ENCODE assay signal across 21 cellular contexts in genomic region chr5:81657386-81657785, GRCh38.
DNase-seq lines count a peak whose midpoint lies in the region; ATAC-seq, FAIRE-seq and TF ChIP-seq lines count a peak whose summit lies in the region.
"Had no signal": no experiment of that assay in that cellular context is flagged by ENCODE, and none has a peak within 500 bp of the region (broad histone marks: within the 10 kb centered on the region; RNA-seq: fewer than 3 reads in every experiment).

No MANE protein-coding gene starts in this region.

- no peak for FAIRE-seq in HTR-8/SVneo (lab: Jason Lieb, UNC)
- FAIRE-seq: astrocyte had no signal

- H3K9ac ChIP-seq in PC-3 (ENCODE audit: low read length), result no peak overlapping the region
- H3K9ac ChIP-seq: neural progenitor cell had no signal

- H3K9me2 ChIP-seq in PC-3 (replicated peaks; ENCODE audit: low read length), result no peaks in the 10 kb centered on the region

- peaks cover 8% of the 10 kb centered on the region for H3K36me3 Mint-ChIP-seq in MCF 10A (ENCODE audit: insufficient read depth, unreplicated experiment)

- no peaks in the 10 kb centered on the region for H3K9me3 Mint-ChIP-seq in MCF 10A (ENCODE audit: unreplicated experiment)

- intact Hi-C loops in MCF 10A (cut with micrococcal nuclease) (no loop called here), breast epithelium (cut with DNase I; ENCODE audit: low total_unique reads) (no loop called here), PC-3 (cut with micrococcal nuclease) (no loop called here), ascending aorta (cut with DNase I) (no loop called here)

- no peak overlapping the region for H3K4me3 Mint-ChIP-seq in MCF 10A (ENCODE audit: unreplicated experiment)
- H3K4me3 Mint-ChIP-seq: neural progenitor cell had no signal

- ATAC-seq in PC-3, result 0 out of 2 replicates have a peak, but pooled peaks have one; percentile 27
- ATAC-seq in HG02884 (IDR thresholded peaks at IDR 0.05; ENCODE audit: unreplicated experiment), result no peak
- no peak for ATAC-seq in HG03439 (IDR thresholded peaks at IDR 0.05; ENCODE audit: unreplicated experiment)

- TF ChIP-seq CTCF in MCF 10A (IDR thresholded peaks at IDR 0.05; ENCODE audit: unreplicated experiment) (no peak), breast epithelium (IDR thresholded peaks at IDR 0.05) (no peak), PC-3 (conservative IDR thresholded peaks at IDR 0.05; ENCODE audit: low read depth, low read length) (no peak), ascending aorta (IDR thresholded peaks at IDR 0.05) (no peak)

- H3K4me1 ChIP-seq in breast epithelium (no peaks in the 10 kb centered on the region), PC-3 (ENCODE audit: insufficient read depth, low read length) (peaks cover 6% of the 10 kb centered on the region), ascending aorta (peaks cover 0 to 6% of the 10 kb centered on the region in 2 donors)
- H3K4me1 ChIP-seq: neural progenitor cell, right atrium auricular region had no signal

- no TSS peak for BruUV-seq in MCF 10A (replicated peaks; lab: Mats Ljungman, UMichigan)
- no TSS peak for BruUV-seq in PC-3 (replicated peaks; lab: Mats Ljungman, UMichigan)

- DNase-seq in MCF 10A (ENCODE audit: unreplicated experiment) (peak; percentile 53), breast epithelium (ENCODE audit: low spot score in 2 of 2) (no peak), PC-3 (peak; percentile 68), fibroblast of peridontal ligament (ENCODE audit: extremely low read depth) (peak; percentile 10), HTR-8/SVneo (ENCODE audit: insufficient read length, low spot score) (no peak), ascending aorta (ENCODE audit: low spot score in 2 of 2) (no peak)
- DNase-seq: activated CD4-positive, alpha-beta T cell treated with anti-CD3 and anti-CD28 coated beads for 1 hour; activated naive CD4-positive, alpha-beta T cell; CD4-positive, alpha-beta memory T cell; dorsolateral prefrontal cortex; GF-D8; H7; islet precursor cell; mesenchymal stem cell; NCI-H2171 treated with DMSO at 0.1 percent for 48 hours; Right ventricle myocardium superior had no signal

- CTCF ChIA-PET in MCF 10A (lab: Yijun Ruan, JAX), result no interaction called here
- CTCF ChIA-PET in PC-3 (lab: Charles Lee), result no interaction called here

- no peaks in the 10 kb centered on the region for H3K9me3 ChIP-seq in breast epithelium
- no peaks in the 10 kb centered on the region for H3K9me3 ChIP-seq in PC-3 (ENCODE audit: low read length)
- no peaks in the 10 kb centered on the region for H3K9me3 ChIP-seq in ascending aorta
- H3K9me3 ChIP-seq: right atrium auricular region had no signal

- H3F3A ChIP-seq in PC-3 (ENCODE audit: low read length, unreplicated experiment), result no peaks in the 10 kb centered on the region

- H3K27ac ChIP-seq in breast epithelium (no peak overlapping the region), PC-3 (ENCODE audit: low read length) (no peak overlapping the region), ascending aorta (no peak overlapping the region)
- H3K27ac ChIP-seq: dorsolateral prefrontal cortex, neural progenitor cell, right atrium auricular region had no signal

- no peak overlapping the region for H3K27ac Mint-ChIP-seq in MCF 10A (ENCODE audit: low read depth, unreplicated experiment)
- H3K27ac Mint-ChIP-seq: CD4-positive, alpha-beta memory T cell; neural progenitor cell had no signal

- H4K20me1 ChIP-seq in PC-3 (ENCODE audit: low read length), result no peaks in the 10 kb centered on the region

- H3K27me3 ChIP-seq in breast epithelium (no peaks in the 10 kb centered on the region), PC-3 (ENCODE audit: low read length) (no peaks in the 10 kb centered on the region), ascending aorta (no peaks in the 10 kb centered on the region)
- H3K27me3 ChIP-seq: dorsolateral prefrontal cortex, neural progenitor cell, right atrium auricular region had no signal

- H2AFZ ChIP-seq in PC-3 (ENCODE audit: low read length), result no peak overlapping the region
- H2AFZ ChIP-seq: neural progenitor cell had no signal

- TF ChIP-seq POLR2A in breast epithelium (IDR thresholded peaks at IDR 0.05), result no peak

- no peaks in the 10 kb centered on the region for H3K4me1 Mint-ChIP-seq in MCF 10A (ENCODE audit: insufficient read depth, unreplicated experiment)
- H3K4me1 Mint-ChIP-seq: neural progenitor cell had no signal

- POLR2A ChIA-PET in MCF 10A (lab: Yijun Ruan, JAX) (interaction anchor here (0.8 to 0.9 kb wide), 2 partner anchors 8 to 94 kb away, joined by 3 to 4 read pairs; partner anchors contain the start of gene SSBP2), PC-3 (lab: Charles Lee; ENCODE audit: unreplicated experiment) (no interaction called here)

- H3K27me3 Mint-ChIP-seq in MCF 10A (ENCODE audit: insufficient read depth, unreplicated experiment), result no peaks in the 10 kb centered on the region
- H3K27me3 Mint-ChIP-seq: CD4-positive, alpha-beta memory T cell had no signal

- H3K79me2 ChIP-seq in PC-3 (ENCODE audit: low read length), result no peaks in the 10 kb centered on the region

- no peaks in the 10 kb centered on the region for H3K36me3 ChIP-seq in breast epithelium
- no peaks in the 10 kb centered on the region for H3K36me3 ChIP-seq in PC-3 (ENCODE audit: low read depth, low read length)
- H3K36me3 ChIP-seq in ascending aorta, result no peaks in the 10 kb centered on the region
- H3K36me3 ChIP-seq: neural progenitor cell, right atrium auricular region had no signal

- H3K4me2 ChIP-seq in PC-3 (ENCODE audit: low read length), result no peak overlapping the region
- H3K4me2 ChIP-seq: neural progenitor cell had no signal

- H3K4me3 ChIP-seq in breast epithelium, result no peak overlapping the region
- no peak overlapping the region for H3K4me3 ChIP-seq in PC-3 (ENCODE audit: low read length)
- H3K4me3 ChIP-seq in ascending aorta, result no peak overlapping the region
- H3K4me3 ChIP-seq: dorsolateral prefrontal cortex, neural progenitor cell, right atrium auricular region had no signal

Comparison
In these comparisons a context has a peak if more than half of its experiments do, and no peak if none do; other contexts are left out.
1. DNase-seq: peak in MCF 10A (single experiment), PC-3 (single experiment) and fibroblast of peridontal ligament (single experiment); none in breast epithelium (0 of 2), HTR-8/SVneo (single experiment) and ascending aorta (0 of 2).